ENCODE assay signal across 9 cellular contexts in the genomic region with DNA sequence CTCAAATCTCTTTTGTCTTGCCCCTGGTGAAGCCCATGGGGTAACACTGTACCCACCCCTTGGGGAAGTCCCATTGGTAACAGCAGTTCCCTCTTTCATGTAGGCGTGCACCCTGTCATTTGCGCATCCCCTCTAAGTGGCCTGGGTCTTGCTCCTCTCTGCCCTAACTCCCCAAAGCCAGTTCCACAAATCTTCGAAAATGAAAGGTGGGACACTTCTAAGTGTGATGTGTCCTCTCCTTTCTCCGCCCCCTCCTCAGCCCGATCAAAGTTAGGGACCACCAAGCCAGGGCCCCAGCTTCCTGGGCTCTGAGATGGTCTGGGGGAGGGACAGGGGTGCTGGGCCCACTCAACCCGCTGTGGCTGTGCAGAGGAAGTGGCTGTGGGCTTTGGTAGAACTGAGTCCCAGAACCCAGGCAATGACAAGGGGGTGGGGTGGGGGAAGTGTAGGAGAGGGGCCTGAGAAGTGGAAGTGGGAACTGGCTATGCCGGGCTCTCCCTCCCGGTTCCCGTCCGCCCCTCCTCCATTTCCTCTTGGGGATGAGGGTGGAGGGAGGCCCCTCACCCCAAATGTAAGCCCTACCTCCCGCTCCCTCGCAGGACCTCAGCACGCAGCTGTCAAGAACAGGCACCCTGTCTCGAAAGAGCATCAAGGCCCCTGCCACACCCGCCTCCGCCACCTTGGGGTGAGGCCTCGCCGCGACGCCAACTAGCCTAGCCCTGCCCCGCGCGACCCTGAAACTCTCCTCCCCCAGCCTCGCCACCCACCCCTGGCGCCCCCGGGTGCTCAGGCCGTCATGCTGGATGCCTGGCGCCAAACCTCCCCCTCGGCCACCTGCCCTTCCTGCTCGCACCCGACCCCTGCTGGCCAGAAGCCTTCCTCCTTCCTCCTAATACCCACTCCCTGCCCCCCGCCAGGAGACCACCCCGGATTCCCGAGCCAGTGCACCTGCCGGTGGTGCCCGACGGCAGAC. TPM values are rescaled to one million over a fixed set of nuclear protein-coding genes. Genes with fewer than 3 reads are reported as not detected.
DNase-seq lines count a peak whose midpoint lies in the region; ATAC-seq and TF ChIP-seq lines count a peak whose summit lies in the region.
"Had no signal": no experiment of that assay in that cellular context is flagged by ENCODE, and none has a peak within 500 bp of the region (broad histone marks: within the 10 kb centered on the region; RNA-seq: fewer than 3 reads in every experiment).

No MANE protein-coding gene starts in this region.

- H3K4me1 ChIP-seq in OCI-LY3 (ENCODE audit: low read length) (peaks cover 54% of the 10 kb centered on the region), vagina (peaks cover 37% of the 10 kb centered on the region)

- H3K27me3 ChIP-seq in OCI-LY3 (ENCODE audit: low read depth, low read length) (no peaks in the 10 kb centered on the region), vagina (peaks cover 6% of the 10 kb centered on the region)

- peak; percentile 60 to 71 (median 66) for DNase-seq in effector memory CD8-positive, alpha-beta T cell
- peak in 1 of 2 donors; percentile 84 for DNase-seq in stimulated activated effector memory CD8-positive, alpha-beta T cell treated with anti-CD3 and anti-CD28 coated beads, Interleukin-12 subunit alpha, Interleukin-12 subunit beta, amount 100 ng/mL, for 72 hours (ENCODE audit: low spot score in 2 of 2)
- DNase-seq in vagina (ENCODE audit: extremely low spot score in 2 of 2): no peak
- no peak for DNase-seq in osteocyte (ENCODE audit: extremely low spot score, unreplicated experiment)

- H3K4me3 Mint-ChIP-seq in effector memory CD8-positive, alpha-beta T cell: peak overlapping the region; percentile 87 to 99
- H3K4me3 Mint-ChIP-seq in stimulated activated effector memory CD8-positive, alpha-beta T cell treated with anti-CD3 and anti-CD28 coated beads, Interleukin-12 subunit alpha, Interleukin-12 subunit beta, amount 100 ng/mL, for 72 hours: peak overlapping the region; percentile 71
- no peak overlapping the region for H3K4me3 Mint-ChIP-seq in osteocyte (ENCODE audit: unreplicated experiment)

- H2AFZ ChIP-seq in OCI-LY3 (ENCODE audit: low read depth, low read length): no peak overlapping the region

- H3K36me3 Mint-ChIP-seq in effector memory CD8-positive, alpha-beta T cell (ENCODE audit: insufficient read depth): peaks cover 81% of the 10 kb centered on the region
- H3K36me3 Mint-ChIP-seq in stimulated activated effector memory CD8-positive, alpha-beta T cell treated with anti-CD3 and anti-CD28 coated beads, Interleukin-12 subunit alpha, Interleukin-12 subunit beta, amount 100 ng/mL, for 72 hours: peaks cover 96% of the 10 kb centered on the region
- H3K36me3 Mint-ChIP-seq in osteocyte (ENCODE audit: unreplicated experiment): no peaks in the 10 kb centered on the region

- H3K4me3 ChIP-seq in OCI-LY3 (ENCODE audit: low read length): peak overlapping the region; percentile 73
- H3K4me3 ChIP-seq in vagina: no peak overlapping the region

- H3K4me2 ChIP-seq in OCI-LY3 (ENCODE audit: low read length): peak overlapping the region; percentile 100

- H4K20me1 ChIP-seq in OCI-LY3 (ENCODE audit: insufficient read depth, low read length): no peaks in the 10 kb centered on the region

- H3K27ac ChIP-seq in OCI-LY3 (ENCODE audit: low read length) (peak overlapping the region; percentile 95), vagina (no peak overlapping the region)

- no peaks in the 10 kb centered on the region for H3K9me3 ChIP-seq in OCI-LY3 (ENCODE audit: insufficient read depth, low read length)
- H3K9me3 ChIP-seq in vagina: no peaks in the 10 kb centered on the region
- H3K9me3 ChIP-seq: heart right ventricle had no signal

- H3K9me3 Mint-ChIP-seq in effector memory CD8-positive, alpha-beta T cell: no peaks in the 10 kb centered on the region
- no peaks in the 10 kb centered on the region for H3K9me3 Mint-ChIP-seq in stimulated activated effector memory CD8-positive, alpha-beta T cell treated with anti-CD3 and anti-CD28 coated beads, Interleukin-12 subunit alpha, Interleukin-12 subunit beta, amount 100 ng/mL, for 72 hours
- no peaks in the 10 kb centered on the region for H3K9me3 Mint-ChIP-seq in osteocyte (ENCODE audit: unreplicated experiment)

- TF ChIP-seq POLR2A in vagina (IDR thresholded peaks at IDR 0.05): no peak

- peak overlapping the region; percentile 89 to 93 for H3K27ac Mint-ChIP-seq in effector memory CD8-positive, alpha-beta T cell
- peak overlapping the region; percentile 90 for H3K27ac Mint-ChIP-seq in stimulated activated effector memory CD8-positive, alpha-beta T cell treated with anti-CD3 and anti-CD28 coated beads, Interleukin-12 subunit alpha, Interleukin-12 subunit beta, amount 100 ng/mL, for 72 hours
- H3K27ac Mint-ChIP-seq in osteocyte (ENCODE audit: unreplicated experiment): no peak overlapping the region

- TF ChIP-seq CTCF in OCI-LY3 (IDR thresholded peaks at IDR 0.05; ENCODE audit: low read depth, low read length): peak; percentile 57
- no peak for TF ChIP-seq CTCF in vagina (IDR thresholded peaks at IDR 0.05)
- no peak for TF ChIP-seq CTCF in osteocyte (IDR thresholded peaks at IDR 0.05)

- H3K79me2 ChIP-seq in OCI-LY3 (ENCODE audit: low read length): no peaks in the 10 kb centered on the region

- H3K36me3 ChIP-seq in OCI-LY3 (replicated peaks; ENCODE audit: low read depth, low read length): peaks cover 14% of the 10 kb centered on the region
- no peaks in the 10 kb centered on the region for H3K36me3 ChIP-seq in vagina

- peaks cover 66 to 67% of the 10 kb centered on the region in 2 donors for H3K4me1 Mint-ChIP-seq in effector memory CD8-positive, alpha-beta T cell (ENCODE audit: low read depth in 2 of 2)
- peaks cover 81% of the 10 kb centered on the region for H3K4me1 Mint-ChIP-seq in stimulated activated effector memory CD8-positive, alpha-beta T cell treated with anti-CD3 and anti-CD28 coated beads, Interleukin-12 subunit alpha, Interleukin-12 subunit beta, amount 100 ng/mL, for 72 hours
- H3K4me1 Mint-ChIP-seq in osteocyte (ENCODE audit: unreplicated experiment): peaks cover 13% of the 10 kb centered on the region

- peak overlapping the region; percentile 80 for H3K9ac ChIP-seq in OCI-LY3 (ENCODE audit: low read length)

- no peaks in the 10 kb centered on the region for H3K27me3 Mint-ChIP-seq in effector memory CD8-positive, alpha-beta T cell
- peaks cover 23% of the 10 kb centered on the region for H3K27me3 Mint-ChIP-seq in osteocyte (ENCODE audit: unreplicated experiment)

- peak; percentile 51 for ATAC-seq in GM18868 (IDR thresholded peaks at IDR 0.05; ENCODE audit: unreplicated experiment)
- peak; percentile 68 for ATAC-seq in effector memory CD8-positive, alpha-beta T cell (replicated peaks)
- peak; percentile 70 for ATAC-seq in stimulated activated effector memory CD8-positive, alpha-beta T cell treated with anti-CD3 and anti-CD28 coated beads, Interleukin-12 subunit alpha, Interleukin-12 subunit beta, amount 100 ng/mL, for 72 hours
- ATAC-seq in GM18520 (IDR thresholded peaks at IDR 0.05; ENCODE audit: unreplicated experiment): no peak
- ATAC-seq: Panc1 had no signal

- intact Hi-C loops in vagina (cut with DNase I): no loop called here

RNA-seq across cellular contexts. Expression of a gene that starts 8.7 kb away (rescaled TPM):
- 11.0 TPM for total RNA-seq in vagina
- 0.19 TPM in 1 of 2 replicates, not detected in the other for total RNA-seq in osteocyte

RNA-seq across cellular contexts. Expression of a gene that starts 8.9 kb away (rescaled TPM):
- 6.6 TPM for total RNA-seq in vagina
- not detected in 2 replicates for total RNA-seq in osteocyte

RNA-seq across cellular contexts. Expression of a gene that starts 11.4 kb away (rescaled TPM):
- total RNA-seq in vagina (not detected), osteocyte (not detected in 2 replicates)

Comparison
In these comparisons a context has a peak if more than half of its experiments do, and no peak if none do; other contexts are left out.
1. DNase-seq: peak in effector memory CD8-positive, alpha-beta T cell (3 of 3); none in vagina (0 of 2) and osteocyte (single experiment).
2. RNA of a gene that starts 8.7 kb away (total RNA-seq): 11.0 TPM in vagina (single experiment); 0.19 TPM in osteocyte; every median in the first group is over 10 times any median in the second.